ENCODE assay signal across 8 cellular contexts in genomic region chr19:16659832-16660708, GRCh38. TPM values are rescaled to one million over a fixed set of nuclear protein-coding genes. Genes with fewer than 3 reads are reported as not detected.
DNase-seq lines count a peak whose midpoint lies in the region; ATAC-seq and TF ChIP-seq lines count a peak whose summit lies in the region.

Gene SMIM7 (minus strand): TSS chr19:16660144. CDS start chr19:16660110, 34 bp downstream.

- H3K4me3 ChIP-seq in testis = peak within 1 kb of the TSS; percentile 81 to 82

- no peaks in the 10 kb centered on the region for H3K27me3 ChIP-seq in testis

- DNase-seq in NCI-H1105 (lab: John Stamatoyannopoulos, UW) = peak; percentile 98
- peak; percentile 98 for DNase-seq in SKM-1 treated with dmso at 0.1 percent for 144 hours (lab: John Stamatoyannopoulos, UW; ENCODE audit: unreplicated experiment)
- DNase-seq in glomerular visceral epithelial cell (ENCODE audit: extremely low spot score) = peak; percentile 99
- DNase-seq in omental fat pad (ENCODE audit: low spot score) = peak; percentile 85
- peak; percentile 99 for DNase-seq in testis

- intact Hi-C loops in testis (cut with DNase I; ENCODE audit: low total_unique reads) = no loop called here

- H3K4me1 ChIP-seq in testis = peaks cover 27% of the 10 kb centered on the region

- no peaks in the 10 kb centered on the region for H3K9me3 ChIP-seq in testis

- H3K36me3 ChIP-seq in testis (ENCODE audit: low read depth, missing control alignments) = no peaks in the 10 kb centered on the region

- H3K36me3 Mint-ChIP-seq in activated naive CD8-positive, alpha-beta T cell = peaks cover 3% of the 10 kb centered on the region

- H3K9me3 Mint-ChIP-seq in activated naive CD8-positive, alpha-beta T cell (ENCODE audit: low read depth) = no peaks in the 10 kb centered on the region

- peak within 1 kb of the TSS; percentile 93 to 96 for H3K27ac ChIP-seq in testis

- peaks cover 38% of the 10 kb centered on the region for H3K4me1 Mint-ChIP-seq in activated naive CD8-positive, alpha-beta T cell (ENCODE audit: low read depth)

- peak within 1 kb of the TSS; percentile 99 for H3K4me3 Mint-ChIP-seq in activated naive CD8-positive, alpha-beta T cell

- ATAC-seq in HG02623 (IDR thresholded peaks at IDR 0.05; ENCODE audit: unreplicated experiment) (peak; percentile 89), omental fat pad (ENCODE audit: low FRiP score) (peak; percentile 100)

- H3K27ac Mint-ChIP-seq in activated naive CD8-positive, alpha-beta T cell = peak within 1 kb of the TSS; percentile 97

- no peak for TF ChIP-seq CTCF in omental fat pad (IDR thresholded peaks at IDR 0.05)
- TF ChIP-seq CTCF in testis (IDR thresholded peaks at IDR 0.05) = peak in 1 of 3 experiments; percentile 26

- TF ChIP-seq POLR2A in GM10847 (IDR thresholded peaks at IDR 0.05; ENCODE audit: extremely low read depth, insufficient read length) = peak; percentile 89
- no peak for TF ChIP-seq POLR2A in testis (IDR thresholded peaks at IDR 0.05)

- no peaks in the 10 kb centered on the region for H3K27me3 Mint-ChIP-seq in activated naive CD8-positive, alpha-beta T cell

- WGBS in testis, 2 donors = 0 to 4% methylated on average over 8 to 60 of the region's 60 CpGs

RNA-seq across cellular contexts. Expression of gene SMIM7, which starts in this region (rescaled TPM):
- total RNA-seq in omental fat pad (100 to 1,000 TPM in 3 of 4 donors, 10 to 100 TPM in 1; 86.8 to 128 (median 123) TPM), testis (100 to 1,000 TPM; 115 to 119 TPM)
- 105 TPM for polyA plus RNA-seq in testis (ENCODE audit: insufficient read depth, low read depth, low replicate concordance)

Comparison
In these comparisons a context has a peak if more than half of its experiments do, and no peak if none do; other contexts are left out.
1. Peak in every context shown above with its lines: DNase-seq, ATAC-seq, H3K4me3 ChIP-seq and H3K27ac ChIP-seq.